Comparison of ENCODE assay signal across 8 cellular contexts in genomic region chr7:12440229-12440628, GRCh38. TPM values are rescaled to one million over a fixed set of nuclear protein-coding genes. Genes with fewer than 3 reads are reported as not detected.
"Had no signal": no experiment of that assay in that cellular context is flagged by ENCODE, and none has a peak within 500 bp of the region (broad histone marks: within the 10 kb centered on the region; RNA-seq: fewer than 3 reads in every experiment).

No MANE protein-coding gene starts in this region.

- H3K9me3 Mint-ChIP-seq: IgD-negative memory B cell had no signal

- H3K4me1 Mint-ChIP-seq: IgD-negative memory B cell had no signal

- ATAC-seq: HepG2 had no signal

- DNase-seq: IMR-90, KBM-7, KG1 had no signal

- H3K27ac Mint-ChIP-seq: IgD-negative memory B cell had no signal

- H3K27me3 Mint-ChIP-seq: IgD-negative memory B cell had no signal

- FAIRE-seq: HepG2, HTR-8/SVneo had no signal

- H3K4me3 Mint-ChIP-seq: IgD-negative memory B cell had no signal

- H3K27ac ChIP-seq: HL-60 had no signal

RNA-seq across cellular contexts. Expression of gene VWDE, which starts 36.6 kb away (rescaled TPM):
- total RNA-seq: HT-29 had no signal
- polyA plus RNA-seq: IgD-negative memory B cell had no signal
